ENCODE assay signal across 1 cellular context in genomic region chr13:112894423-112894672, GRCh38.
TF ChIP-seq lines count a peak whose summit lies in the region.

No MANE protein-coding gene starts in this region.

TF ChIP-seq in liver, 16 proteins besides CTCF, POLR2A, EP300 and RAD21 (continued from another document):
- no peak for TF ChIP-seq YY1 (IDR thresholded peaks at IDR 0.05)
- no peak for TF ChIP-seq RXRA (IDR thresholded peaks at IDR 0.05)
- no peak for TF ChIP-seq HNF4A (conservative IDR thresholded peaks at IDR 0.05)
- no peak for TF ChIP-seq JUND (IDR thresholded peaks at IDR 0.05)
- TF ChIP-seq GABPA (IDR thresholded peaks at IDR 0.05 in 1 of 2, conservative IDR thresholded peaks at IDR 0.05 in 1 of 2) = no peak
- TF ChIP-seq ATF3 (IDR thresholded peaks at IDR 0.05) = no peak
- no peak for TF ChIP-seq HNF4G (IDR thresholded peaks at IDR 0.05)
- TF ChIP-seq MAX (IDR thresholded peaks at IDR 0.05) = no peak
- TF ChIP-seq SP1 (IDR thresholded peaks at IDR 0.05) = no peak
- no peak for TF ChIP-seq EGR1 (IDR thresholded peaks at IDR 0.05; ENCODE audit: low read depth in 2 of 2)
- TF ChIP-seq, protein P1, sequence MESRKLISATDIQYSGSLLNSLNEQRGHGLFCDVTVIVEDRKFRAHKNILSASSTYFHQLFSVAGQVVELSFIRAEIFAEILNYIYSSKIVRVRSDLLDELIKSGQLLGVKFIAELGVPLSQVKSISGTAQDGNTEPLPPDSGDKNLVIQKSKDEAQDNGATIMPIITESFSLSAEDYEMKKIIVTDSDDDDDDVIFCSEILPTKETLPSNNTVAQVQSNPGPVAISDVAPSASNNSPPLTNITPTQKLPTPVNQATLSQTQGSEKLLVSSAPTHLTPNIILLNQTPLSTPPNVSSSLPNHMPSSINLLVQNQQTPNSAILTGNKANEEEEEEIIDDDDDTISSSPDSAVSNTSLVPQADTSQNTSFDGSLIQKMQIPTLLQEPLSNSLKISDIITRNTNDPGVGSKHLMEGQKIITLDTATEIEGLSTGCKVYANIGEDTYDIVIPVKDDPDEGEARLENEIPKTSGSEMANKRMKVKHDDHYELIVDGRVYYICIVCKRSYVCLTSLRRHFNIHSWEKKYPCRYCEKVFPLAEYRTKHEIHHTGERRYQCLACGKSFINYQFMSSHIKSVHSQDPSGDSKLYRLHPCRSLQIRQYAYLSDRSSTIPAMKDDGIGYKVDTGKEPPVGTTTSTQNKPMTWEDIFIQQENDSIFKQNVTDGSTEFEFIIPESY (IDR thresholded peaks at IDR 0.05) = no peak
- no peak for TF ChIP-seq FOXA1 (IDR thresholded peaks at IDR 0.05)
- TF ChIP-seq NR2F2 (IDR thresholded peaks at IDR 0.05) = no peak
